1 cellular context compared by ENCODE assay signal in the genomic region with DNA sequence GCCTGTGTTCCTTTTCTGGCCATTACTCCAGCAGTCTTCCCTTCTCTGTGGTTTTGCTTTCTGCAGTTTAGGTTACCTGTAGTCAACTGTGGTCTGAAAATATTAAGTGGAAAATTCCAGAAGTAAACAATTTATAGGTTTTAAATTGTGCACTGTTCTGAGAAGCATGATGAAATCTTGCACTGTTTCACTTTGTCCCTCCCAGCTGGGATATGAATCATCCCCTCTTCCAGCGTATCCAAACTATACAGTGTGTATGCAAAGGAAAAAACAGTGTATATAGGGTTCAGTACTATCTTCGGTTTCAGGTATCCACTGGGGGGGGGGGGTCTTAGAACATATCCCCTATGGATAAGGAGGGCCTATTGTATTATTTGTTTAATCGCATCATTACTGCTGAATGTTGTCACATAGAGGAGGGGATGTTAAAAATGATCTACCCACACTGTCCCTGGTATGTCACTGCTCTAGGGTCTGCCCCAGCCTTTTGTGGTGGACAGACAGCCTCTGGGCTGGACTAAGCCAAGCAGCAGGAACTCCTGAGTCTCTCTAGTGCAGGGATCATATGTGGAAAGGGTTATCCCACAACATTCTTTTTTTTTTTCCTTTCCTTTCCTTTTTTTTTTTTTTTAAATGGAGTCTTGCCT.
TF ChIP-seq lines count a peak whose summit lies in the region.

No MANE protein-coding gene starts in this region.

TF ChIP-seq in SK-N-SH, 30 proteins besides CTCF, POLR2A, EP300 and RAD21 (continued from another document):
- TF ChIP-seq, protein P1, sequence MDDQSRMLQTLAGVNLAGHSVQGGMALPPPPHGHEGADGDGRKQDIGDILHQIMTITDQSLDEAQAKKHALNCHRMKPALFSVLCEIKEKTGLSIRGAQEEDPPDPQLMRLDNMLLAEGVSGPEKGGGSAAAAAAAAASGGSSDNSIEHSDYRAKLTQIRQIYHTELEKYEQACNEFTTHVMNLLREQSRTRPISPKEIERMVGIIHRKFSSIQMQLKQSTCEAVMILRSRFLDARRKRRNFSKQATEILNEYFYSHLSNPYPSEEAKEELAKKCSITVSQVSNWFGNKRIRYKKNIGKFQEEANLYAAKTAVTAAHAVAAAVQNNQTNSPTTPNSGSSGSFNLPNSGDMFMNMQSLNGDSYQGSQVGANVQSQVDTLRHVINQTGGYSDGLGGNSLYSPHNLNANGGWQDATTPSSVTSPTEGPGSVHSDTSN (IDR thresholded peaks at IDR 0.05), result 0 out of 2 replicates have a peak, but pooled peaks have one; percentile 10
- TF ChIP-seq TCF12 (IDR thresholded peaks at IDR 0.05), result peak; percentile 28; the same call in 1 of the 2 replicates
- no peak for TF ChIP-seq RXRA (IDR thresholded peaks at IDR 0.05; ENCODE audit: borderline replicate concordance, low read depth)
- TF ChIP-seq ELF1 (IDR thresholded peaks at IDR 0.05), result no peak
- peak; percentile 53; the same call in 1 of the 2 replicates for TF ChIP-seq JUND (IDR thresholded peaks at IDR 0.05)
- no peak for TF ChIP-seq YY1 (IDR thresholded peaks at IDR 0.05; ENCODE audit: low read depth)
- TF ChIP-seq RCOR1 (IDR thresholded peaks at IDR 0.05; ENCODE audit: low read length), result no peak
- TF ChIP-seq GABPA (IDR thresholded peaks at IDR 0.05; ENCODE audit: low read depth), result no peak
- TF ChIP-seq, protein P2, sequence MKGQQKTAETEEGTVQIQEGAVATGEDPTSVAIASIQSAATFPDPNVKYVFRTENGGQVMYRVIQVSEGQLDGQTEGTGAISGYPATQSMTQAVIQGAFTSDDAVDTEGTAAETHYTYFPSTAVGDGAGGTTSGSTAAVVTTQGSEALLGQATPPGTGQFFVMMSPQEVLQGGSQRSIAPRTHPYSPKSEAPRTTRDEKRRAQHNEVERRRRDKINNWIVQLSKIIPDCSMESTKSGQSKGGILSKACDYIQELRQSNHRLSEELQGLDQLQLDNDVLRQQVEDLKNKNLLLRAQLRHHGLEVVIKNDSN (IDR thresholded peaks at IDR 0.05; ENCODE audit: borderline replicate concordance, low read depth), result no peak
- TF ChIP-seq, protein P3, sequence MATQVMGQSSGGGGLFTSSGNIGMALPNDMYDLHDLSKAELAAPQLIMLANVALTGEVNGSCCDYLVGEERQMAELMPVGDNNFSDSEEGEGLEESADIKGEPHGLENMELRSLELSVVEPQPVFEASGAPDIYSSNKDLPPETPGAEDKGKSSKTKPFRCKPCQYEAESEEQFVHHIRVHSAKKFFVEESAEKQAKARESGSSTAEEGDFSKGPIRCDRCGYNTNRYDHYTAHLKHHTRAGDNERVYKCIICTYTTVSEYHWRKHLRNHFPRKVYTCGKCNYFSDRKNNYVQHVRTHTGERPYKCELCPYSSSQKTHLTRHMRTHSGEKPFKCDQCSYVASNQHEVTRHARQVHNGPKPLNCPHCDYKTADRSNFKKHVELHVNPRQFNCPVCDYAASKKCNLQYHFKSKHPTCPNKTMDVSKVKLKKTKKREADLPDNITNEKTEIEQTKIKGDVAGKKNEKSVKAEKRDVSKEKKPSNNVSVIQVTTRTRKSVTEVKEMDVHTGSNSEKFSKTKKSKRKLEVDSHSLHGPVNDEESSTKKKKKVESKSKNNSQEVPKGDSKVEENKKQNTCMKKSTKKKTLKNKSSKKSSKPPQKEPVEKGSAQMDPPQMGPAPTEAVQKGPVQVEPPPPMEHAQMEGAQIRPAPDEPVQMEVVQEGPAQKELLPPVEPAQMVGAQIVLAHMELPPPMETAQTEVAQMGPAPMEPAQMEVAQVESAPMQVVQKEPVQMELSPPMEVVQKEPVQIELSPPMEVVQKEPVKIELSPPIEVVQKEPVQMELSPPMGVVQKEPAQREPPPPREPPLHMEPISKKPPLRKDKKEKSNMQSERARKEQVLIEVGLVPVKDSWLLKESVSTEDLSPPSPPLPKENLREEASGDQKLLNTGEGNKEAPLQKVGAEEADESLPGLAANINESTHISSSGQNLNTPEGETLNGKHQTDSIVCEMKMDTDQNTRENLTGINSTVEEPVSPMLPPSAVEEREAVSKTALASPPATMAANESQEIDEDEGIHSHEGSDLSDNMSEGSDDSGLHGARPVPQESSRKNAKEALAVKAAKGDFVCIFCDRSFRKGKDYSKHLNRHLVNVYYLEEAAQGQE (IDR thresholded peaks at IDR 0.05; ENCODE audit: low read depth, low read length), result no peak
- TF ChIP-seq, protein P4, sequence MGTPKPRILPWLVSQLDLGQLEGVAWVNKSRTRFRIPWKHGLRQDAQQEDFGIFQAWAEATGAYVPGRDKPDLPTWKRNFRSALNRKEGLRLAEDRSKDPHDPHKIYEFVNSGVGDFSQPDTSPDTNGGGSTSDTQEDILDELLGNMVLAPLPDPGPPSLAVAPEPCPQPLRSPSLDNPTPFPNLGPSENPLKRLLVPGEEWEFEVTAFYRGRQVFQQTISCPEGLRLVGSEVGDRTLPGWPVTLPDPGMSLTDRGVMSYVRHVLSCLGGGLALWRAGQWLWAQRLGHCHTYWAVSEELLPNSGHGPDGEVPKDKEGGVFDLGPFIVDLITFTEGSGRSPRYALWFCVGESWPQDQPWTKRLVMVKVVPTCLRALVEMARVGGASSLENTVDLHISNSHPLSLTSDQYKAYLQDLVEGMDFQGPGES (IDR thresholded peaks at IDR 0.05; ENCODE audit: low read depth, low read length), result no peak
- TF ChIP-seq MEF2A (IDR thresholded peaks at IDR 0.05; ENCODE audit: borderline replicate concordance, low read depth), result no peak
- TF ChIP-seq TAF1 (IDR thresholded peaks at IDR 0.05; ENCODE audit: borderline replicate concordance, low read depth, low read length), result no peak
- TF ChIP-seq, protein P5, sequence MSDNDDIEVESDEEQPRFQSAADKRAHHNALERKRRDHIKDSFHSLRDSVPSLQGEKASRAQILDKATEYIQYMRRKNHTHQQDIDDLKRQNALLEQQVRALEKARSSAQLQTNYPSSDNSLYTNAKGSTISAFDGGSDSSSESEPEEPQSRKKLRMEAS (IDR thresholded peaks at IDR 0.05; ENCODE audit: low read depth), result no peak
- TF ChIP-seq MXI1 (IDR thresholded peaks at IDR 0.05; ENCODE audit: low read depth, low read length), result no peak
- no peak for TF ChIP-seq POLR2AphosphoS5 (IDR thresholded peaks at IDR 0.05; ENCODE audit: low read depth, low read length)
- no peak for TF ChIP-seq GATA2 (CRISPR knock-in tag; IDR thresholded peaks at IDR 0.05)
TF ChIP-seq in SK-N-SH: peak in this region for 4.
